Comparison of ENCODE assay signal across 27 cellular contexts in genomic region chr4:85728471-85728870, GRCh38.
"Had no signal": no experiment of that assay in that cellular context is flagged by ENCODE, and none has a peak within 500 bp of the region (broad histone marks: within the 10 kb centered on the region; RNA-seq: fewer than 3 reads in every experiment).

No MANE protein-coding gene starts in this region.

- H3K4me3 ChIP-seq: mucosa of descending colon, sigmoid colon, transverse colon had no signal

- ATAC-seq: activated naive CD8-positive, alpha-beta T cell treated with anti-CD3 and anti-CD28 coated beads, Interleukin-2, amount 50 U/mL, for 24 hours; left ventricle myocardium superior; mucosa of descending colon; stimulated activated naive CD8-positive, alpha-beta T cell treated with anti-CD3 and anti-CD28 coated beads, Interleukin-15, amount 100 ng/mL, for 72 hours; WTC11 had no signal

- H3K4me3 Mint-ChIP-seq: activated CD4-positive, alpha-beta memory T cell treated with anti-CD3 and anti-CD28 coated beads for 36 hours; activated naive CD8-positive, alpha-beta T cell treated with anti-CD3 and anti-CD28 coated beads, Interleukin-2, amount 50 U/mL, for 24 hours; brain; neural crest cell; stimulated activated naive CD8-positive, alpha-beta T cell treated with anti-CD3 and anti-CD28 coated beads, Interleukin-15, amount 100 ng/mL, for 72 hours; T-helper 1 cell treated with Interleukin-12 subunit alpha and Interleukin-12 subunit beta and Interleukin-4 antibody, amounts not matched to agents 30 μg/mL and 1 μg/mL, for 36 hours; WTC11 had no signal

- H3K27ac Mint-ChIP-seq: activated CD4-positive, alpha-beta memory T cell treated with anti-CD3 and anti-CD28 coated beads for 36 hours; activated naive CD8-positive, alpha-beta T cell treated with anti-CD3 and anti-CD28 coated beads, Interleukin-2, amount 50 U/mL, for 24 hours; stimulated activated naive CD8-positive, alpha-beta T cell treated with anti-CD3 and anti-CD28 coated beads, Interleukin-15, amount 100 ng/mL, for 72 hours; T-helper 1 cell treated with Interleukin-12 subunit alpha and Interleukin-12 subunit beta and Interleukin-4 antibody, amounts not matched to agents 30 μg/mL and 1 μg/mL, for 36 hours; WTC11 had no signal

- H3K9me3 ChIP-seq: mucosa of descending colon, sigmoid colon, transverse colon had no signal

- H3K27me3 ChIP-seq: sigmoid colon, transverse colon had no signal

- H3K9me3 Mint-ChIP-seq: activated CD4-positive, alpha-beta memory T cell treated with anti-CD3 and anti-CD28 coated beads for 36 hours; activated naive CD8-positive, alpha-beta T cell treated with anti-CD3 and anti-CD28 coated beads, Interleukin-2, amount 50 U/mL, for 24 hours; brain; neural crest cell; stimulated activated naive CD8-positive, alpha-beta T cell treated with anti-CD3 and anti-CD28 coated beads, Interleukin-15, amount 100 ng/mL, for 72 hours; T-helper 1 cell treated with Interleukin-12 subunit alpha and Interleukin-12 subunit beta and Interleukin-4 antibody, amounts not matched to agents 30 μg/mL and 1 μg/mL, for 36 hours; WTC11 had no signal

- H3K27me3 Mint-ChIP-seq: activated CD4-positive, alpha-beta memory T cell treated with anti-CD3 and anti-CD28 coated beads for 36 hours; activated naive CD8-positive, alpha-beta T cell treated with anti-CD3 and anti-CD28 coated beads, Interleukin-2, amount 50 U/mL, for 24 hours; brain; stimulated activated naive CD8-positive, alpha-beta T cell treated with anti-CD3 and anti-CD28 coated beads, Interleukin-15, amount 100 ng/mL, for 72 hours had no signal

- DNase-seq: activated CD4-positive, alpha-beta memory T cell treated with anti-CD3 and anti-CD28 coated beads for 36 hours; activated CD4-positive, alpha-beta T cell treated with anti-CD3 and anti-CD28 coated beads for 48 hours; activated gamma-delta T cell; activated naive CD4-positive, alpha-beta T cell treated with anti-CD3 and anti-CD28 coated beads, Interleukin-2, amount 50 U/mL, for 16 hours; activated naive CD8-positive, alpha-beta T cell treated with anti-CD3 and anti-CD28 coated beads, Interleukin-2, amount 50 U/mL, for 24 hours; anterior cingulate cortex; dermis blood vessel endothelial cell; effector CD8-positive, alpha-beta T cell; erythroblast; foreskin melanocyte; kidney; left ventricle myocardium superior; mesendoderm; mucosa of descending colon; occipital lobe; posterior cingulate gyrus; retina; sigmoid colon; stimulated activated CD4-positive, alpha-beta T cell treated with anti-CD3 and anti-CD28 coated beads, Interleukin-4, amount 100 ng/mL, for 4 hours; stimulated activated naive CD8-positive, alpha-beta T cell treated with anti-CD3 and anti-CD28 coated beads, Interleukin-15, amount 100 ng/mL, for 72 hours; T1000; transverse colon had no signal

- H3K36me3 Mint-ChIP-seq: activated CD4-positive, alpha-beta memory T cell treated with anti-CD3 and anti-CD28 coated beads for 36 hours; brain; WTC11 had no signal

- H3K4me1 Mint-ChIP-seq: stimulated activated naive CD8-positive, alpha-beta T cell treated with anti-CD3 and anti-CD28 coated beads, Interleukin-15, amount 100 ng/mL, for 72 hours; WTC11 had no signal

- H3K36me3 ChIP-seq: sigmoid colon, transverse colon had no signal

- FAIRE-seq: urothelium cell line had no signal
